ENCODE assay signal across 9 cellular contexts in genomic region chr11:129237880-129238638, GRCh38.
"Had no signal": no experiment of that assay in that cellular context is flagged by ENCODE, and none has a peak within 500 bp of the region (broad histone marks: within the 10 kb centered on the region; RNA-seq: fewer than 3 reads in every experiment).

No MANE protein-coding gene starts in this region.

- DNase-seq: activated naive CD4-positive, alpha-beta T cell treated with anti-CD3 and anti-CD28 coated beads, Interleukin-2, amount 50 U/mL, for 16 hours; activated T-cell treated with anti-CD3 and anti-CD28 coated beads, Interleukin-2, amount 50 U/mL, for 1 hour; cortex of kidney; effector CD8-positive, alpha-beta T cell; kidney; ovary; stimulated activated CD4-positive, alpha-beta T cell treated with anti-CD3 and anti-CD28 coated beads, Interleukin-15, amount 100 ng/mL, for 24 hours; stimulated activated CD4-positive, alpha-beta T cell treated with anti-CD3 and anti-CD28 coated beads, Interleukin-4, amount 100 ng/mL, for 4 hours had no signal

- ATAC-seq: gastroesophageal sphincter had no signal
